In genomic region chr5:113513384-113514262, GRCh38 we compare ENCODE assay signal across 8 cellular contexts. TPM values are rescaled to one million over a fixed set of nuclear protein-coding genes. Genes with fewer than 3 reads are reported as not detected.
A peak's percentile ranks its signal among the peaks of the same experiment; 100 is the strongest.
DNase-seq lines count a peak whose midpoint lies in the region; ATAC-seq, FAIRE-seq and TF ChIP-seq lines count a peak whose summit lies in the region.

Gene YTHDC2 (plus strand): TSS chr5:113513694. CDS start chr5:113513896, 202 bp downstream.

- H3K79me2 ChIP-seq in OCI-LY3 (ENCODE audit: low read length), result peaks cover 39% of the 10 kb centered on the region

- no peaks in the 10 kb centered on the region for H4K20me1 ChIP-seq in OCI-LY3 (ENCODE audit: insufficient read depth, low read length)

- H3K4me3 ChIP-seq in HUES48 (ENCODE audit: low read depth, low read length), result peak within 1 kb of the TSS; percentile 91
- H3K4me3 ChIP-seq in OCI-LY3 (ENCODE audit: low read length), result peak within 1 kb of the TSS; percentile 100
- peak within 1 kb of the TSS; percentile 72 for H3K4me3 ChIP-seq in mononuclear cell (ENCODE audit: low read length)

- H3K9ac ChIP-seq in HUES48 (ENCODE audit: low read depth, low read length), result peak within 1 kb of the TSS; percentile 88
- peak within 1 kb of the TSS; percentile 94 for H3K9ac ChIP-seq in OCI-LY3 (ENCODE audit: low read length)

- peak within 1 kb of the TSS; percentile 91 for H3K27ac ChIP-seq in HUES48 (ENCODE audit: low read depth, low read length)
- peak within 1 kb of the TSS; percentile 50 for H3K27ac ChIP-seq in OCI-LY3 (ENCODE audit: low read length)

- H3K4me2 ChIP-seq in OCI-LY3 (ENCODE audit: low read length), result peak within 1 kb of the TSS; percentile 98

- DNase-seq in D721Med (ENCODE audit: insufficient read length, low spot score), result no peak
- DNase-seq in activated T-cell treated with anti-CD3 and anti-CD28 coated beads for 1 hour (ENCODE audit: low read depth), result peak; percentile 72
- DNase-seq in epidermal melanocyte (ENCODE audit: insufficient read length, low spot score), result peak; percentile 29
- DNase-seq in stimulated activated CD8-positive, alpha-beta memory T cell treated with anti-CD3 and anti-CD28 coated beads, Interleukin-4, amount 100 ng/mL, for 24 hours (ENCODE audit: low read depth), result peak; percentile 83

- FAIRE-seq in D721Med (lab: Jason Lieb, UNC), result peak; percentile 29

- H3K4me1 ChIP-seq in HUES48 (ENCODE audit: control insufficient read depth, insufficient read depth, low read length) (peaks cover 12% of the 10 kb centered on the region; the same call in 1 of the 2 replicates), OCI-LY3 (ENCODE audit: low read length) (peaks cover 4% of the 10 kb centered on the region; the same call in 1 of the 2 replicates), mononuclear cell (ENCODE audit: insufficient read depth, low read length) (peaks cover 6% of the 10 kb centered on the region)

- H3K27me3 ChIP-seq in HUES48 (ENCODE audit: control insufficient read depth, insufficient read depth, low read length) (no peaks in the 10 kb centered on the region), OCI-LY3 (ENCODE audit: low read depth, low read length) (no peaks in the 10 kb centered on the region; the same call in 1 of the 2 replicates), mononuclear cell (ENCODE audit: insufficient read depth, low read length) (peaks cover 15% of the 10 kb centered on the region)

- H3K9me3 ChIP-seq in HUES48 (ENCODE audit: control insufficient read depth, insufficient read depth, low read length) (no peaks in the 10 kb centered on the region), OCI-LY3 (ENCODE audit: insufficient read depth, low read length) (no peaks in the 10 kb centered on the region), mononuclear cell (ENCODE audit: low read depth, low read length) (no peaks in the 10 kb centered on the region)

- peak; percentile 98 for ATAC-seq in GM21390 (IDR thresholded peaks at IDR 0.05; ENCODE audit: unreplicated experiment)

- TF ChIP-seq CTCF in D721Med (IDR thresholded peaks at IDR 0.05; ENCODE audit: insufficient read depth, missing control alignments) (peak; percentile 23), OCI-LY3 (IDR thresholded peaks at IDR 0.05; ENCODE audit: low read depth, low read length) (peak; percentile 18)

- H2AFZ ChIP-seq in OCI-LY3 (ENCODE audit: low read depth, low read length), result peak within 1 kb of the TSS; percentile 92

- H3K36me3 ChIP-seq in HUES48 (ENCODE audit: control insufficient read depth, insufficient read depth, low read length) (peaks cover 22% of the 10 kb centered on the region), OCI-LY3 (replicated peaks; ENCODE audit: low read depth, low read length) (peaks cover 13% of the 10 kb centered on the region)

RNA-seq across cellular contexts. Expression of gene YTHDC2, which starts in this region (rescaled TPM):
- total RNA-seq in mononuclear cell, result 67.5 TPM
